In genomic region chr20:22678678-22679077, GRCh38 we compare ENCODE assay signal across 30 cellular contexts.
"Had no signal": no experiment of that assay in that cellular context is flagged by ENCODE, and none has a peak within 500 bp of the region (broad histone marks: within the 10 kb centered on the region; RNA-seq: fewer than 3 reads in every experiment).

No MANE protein-coding gene starts in this region.

- H3K4me3 ChIP-seq: adrenal gland, body of pancreas, colonic mucosa had no signal

- H3K4me3 Mint-ChIP-seq: activated CD4-positive, alpha-beta memory T cell treated with anti-CD3 and anti-CD28 coated beads for 36 hours; activated CD4-positive, alpha-beta T cell treated with anti-CD3 and anti-CD28 coated beads for 36 hours; activated CD4-positive, alpha-beta T cell treated with anti-CD3 and anti-CD28 coated beads, Interleukin-2, amount 10 ng/mL, durations not matched to agents 24 days and 14 days; activated CD8-positive, alpha-beta memory T cell treated with anti-CD3 and anti-CD28 coated beads, Interleukin-2, amount 10 ng/mL, durations not matched to agents 7 days and 5 days; activated CD8-positive, alpha-beta T cell treated with anti-CD3 and anti-CD28 coated beads, Interleukin-2, amount 10 ng/mL, durations not matched to agents 7 days and 5 days; activated naive CD4-positive, alpha-beta T cell treated with anti-CD3 and anti-CD28 coated beads for 36 hours; activated naive CD4-positive, alpha-beta T cell treated with anti-CD3 and anti-CD28 coated beads, Interleukin-2, amount 50 U/mL, for 24 hours; activated naive CD8-positive, alpha-beta T cell treated with anti-CD3 and anti-CD28 coated beads for 36 hours; activated naive CD8-positive, alpha-beta T cell treated with anti-CD3 and anti-CD28 coated beads, Interleukin-2, amount 50 U/mL, for 24 hours; activated T-helper 1 cell treated with anti-CD3 and anti-CD28 coated beads, Interleukin-12 subunit alpha, Interleukin-12 subunit beta, Interleukin-2, Interleukin-4 antibody, amounts not matched to agents 30 ng/mL and 10 ng/mL and 1 ng/mL, durations not matched to agents 14 hours and 24 hours and 36 hours; T-cell; T-helper 1 cell treated with Interleukin-12 subunit alpha and Interleukin-12 subunit beta and Interleukin-4 antibody, amounts not matched to agents 30 μg/mL and 1 μg/mL, for 36 hours had no signal

- H3K9me3 ChIP-seq: adrenal gland, colonic mucosa had no signal

- H3K9me3 Mint-ChIP-seq: activated CD4-positive, alpha-beta T cell treated with anti-CD3 and anti-CD28 coated beads, Interleukin-2, amount 10 ng/mL, durations not matched to agents 24 days and 14 days; activated naive CD4-positive, alpha-beta T cell treated with anti-CD3 and anti-CD28 coated beads, Interleukin-2, amount 50 U/mL, for 24 hours; activated naive CD8-positive, alpha-beta T cell treated with anti-CD3 and anti-CD28 coated beads for 36 hours had no signal

- H3K27ac Mint-ChIP-seq: activated CD4-positive, alpha-beta memory T cell treated with anti-CD3 and anti-CD28 coated beads for 36 hours; activated CD4-positive, alpha-beta T cell treated with anti-CD3 and anti-CD28 coated beads for 36 hours; activated CD4-positive, alpha-beta T cell treated with anti-CD3 and anti-CD28 coated beads, Interleukin-2, amount 10 ng/mL, durations not matched to agents 24 days and 14 days; activated CD8-positive, alpha-beta memory T cell treated with anti-CD3 and anti-CD28 coated beads, Interleukin-2, amount 10 ng/mL, durations not matched to agents 7 days and 5 days; activated CD8-positive, alpha-beta T cell treated with anti-CD3 and anti-CD28 coated beads, Interleukin-2, amount 10 ng/mL, durations not matched to agents 7 days and 5 days; activated naive CD4-positive, alpha-beta T cell treated with anti-CD3 and anti-CD28 coated beads for 36 hours; activated naive CD4-positive, alpha-beta T cell treated with anti-CD3 and anti-CD28 coated beads, Interleukin-2, amount 50 U/mL, for 24 hours; activated naive CD8-positive, alpha-beta T cell treated with anti-CD3 and anti-CD28 coated beads for 36 hours; activated naive CD8-positive, alpha-beta T cell treated with anti-CD3 and anti-CD28 coated beads, Interleukin-2, amount 50 U/mL, for 24 hours; activated T-helper 1 cell treated with anti-CD3 and anti-CD28 coated beads, Interleukin-12 subunit alpha, Interleukin-12 subunit beta, Interleukin-2, Interleukin-4 antibody, amounts not matched to agents 30 ng/mL and 10 ng/mL and 1 ng/mL, durations not matched to agents 14 hours and 24 hours and 36 hours; activated T-helper 2 cell treated with anti-CD3 and anti-CD28 coated beads, Interferon-gamma antibody, Interleukin-2, Interleukin-4, amounts not matched to agents 10 μg/mL and 5 μg/mL and 100 μg/mL, durations not matched to agents 14 hours and 24 hours and 36 hours; T-cell; T-helper 1 cell treated with Interleukin-12 subunit alpha and Interleukin-12 subunit beta and Interleukin-4 antibody, amounts not matched to agents 30 μg/mL and 1 μg/mL, for 36 hours had no signal

- H3K4me1 ChIP-seq: adrenal gland, colonic mucosa had no signal

- H3K4me1 Mint-ChIP-seq: activated CD4-positive, alpha-beta T cell treated with anti-CD3 and anti-CD28 coated beads for 36 hours; activated CD4-positive, alpha-beta T cell treated with anti-CD3 and anti-CD28 coated beads, Interleukin-2, amount 10 ng/mL, durations not matched to agents 24 days and 14 days; activated CD8-positive, alpha-beta memory T cell treated with anti-CD3 and anti-CD28 coated beads, Interleukin-2, amount 10 ng/mL, durations not matched to agents 7 days and 5 days; activated naive CD4-positive, alpha-beta T cell treated with anti-CD3 and anti-CD28 coated beads, Interleukin-2, amount 50 U/mL, for 24 hours; activated naive CD8-positive, alpha-beta T cell treated with anti-CD3 and anti-CD28 coated beads for 36 hours; activated naive CD8-positive, alpha-beta T cell treated with anti-CD3 and anti-CD28 coated beads, Interleukin-2, amount 50 U/mL, for 24 hours; T-cell had no signal

- H3K27ac ChIP-seq: adrenal gland, colonic mucosa had no signal

- H3K27me3 ChIP-seq: adrenal gland, body of pancreas, colonic mucosa had no signal

- H3K36me3 Mint-ChIP-seq: activated CD4-positive, alpha-beta memory T cell treated with anti-CD3 and anti-CD28 coated beads for 36 hours; activated CD8-positive, alpha-beta memory T cell treated with anti-CD3 and anti-CD28 coated beads, Interleukin-2, amount 10 ng/mL, durations not matched to agents 7 days and 5 days; activated naive CD4-positive, alpha-beta T cell treated with anti-CD3 and anti-CD28 coated beads, Interleukin-2, amount 50 U/mL, for 24 hours; activated naive CD8-positive, alpha-beta T cell treated with anti-CD3 and anti-CD28 coated beads for 36 hours; T-cell had no signal

- DNase-seq: activated CD4-positive, alpha-beta memory T cell treated with anti-CD3 and anti-CD28 coated beads for 36 hours; activated CD4-positive, alpha-beta T cell treated with anti-CD3 and anti-CD28 coated beads for 36 hours; activated CD4-positive, alpha-beta T cell treated with anti-CD3 and anti-CD28 coated beads, Interleukin-2, amount 10 ng/mL, durations not matched to agents 24 days and 14 days; activated CD4-positive, CD25-positive, alpha-beta regulatory T cell; activated CD4-positive, CD25-positive, alpha-beta regulatory T cell treated with anti-CD3 and anti-CD28 coated beads, Interleukin-2, amount 50 U/mL, for 72 hours; activated CD8-positive, alpha-beta memory T cell treated with anti-CD3 and anti-CD28 coated beads, Interleukin-2, amount 10 ng/mL, durations not matched to agents 7 days and 5 days; activated CD8-positive, alpha-beta memory T cell treated with anti-CD3 and anti-CD28 coated beads, Interleukin-2, amount 50 U/mL, for 4 hours; activated CD8-positive, alpha-beta T cell treated with anti-CD3 and anti-CD28 coated beads, Interleukin-2, amount 10 ng/mL, durations not matched to agents 7 days and 5 days; activated effector memory CD4-positive, alpha-beta T cell treated with anti-CD3 and anti-CD28 coated beads, Interleukin-2, amount 50 U/mL, for 16 hours; activated naive CD4-positive, alpha-beta T cell treated with anti-CD3 and anti-CD28 coated beads for 36 hours; activated naive CD8-positive, alpha-beta T cell treated with anti-CD3 and anti-CD28 coated beads for 36 hours; activated naive CD8-positive, alpha-beta T cell treated with anti-CD3 and anti-CD28 coated beads, Interleukin-2, amount 50 U/mL, for 24 hours; activated T-cell treated with anti-CD3 and anti-CD28 coated beads, Interleukin-2, amount 50 U/mL, for 1 hour; activated T-cell treated with anti-CD3 and anti-CD28 coated beads, Interleukin-2, amount 50 U/mL, for 48 hours; adrenal gland; amygdala; aorta; body of pancreas; central memory CD4-positive, alpha-beta T cell; cerebellar nuclear complex; colonic mucosa; effector CD8-positive, alpha-beta T cell; foreskin fibroblast; head of caudate nucleus; T-cell; T1000 had no signal

- H3K36me3 ChIP-seq: adrenal gland, colonic mucosa had no signal

- H3K27me3 Mint-ChIP-seq: activated CD4-positive, alpha-beta memory T cell treated with anti-CD3 and anti-CD28 coated beads for 36 hours; activated CD4-positive, alpha-beta T cell treated with anti-CD3 and anti-CD28 coated beads, Interleukin-2, amount 10 ng/mL, durations not matched to agents 24 days and 14 days; activated CD8-positive, alpha-beta memory T cell treated with anti-CD3 and anti-CD28 coated beads, Interleukin-2, amount 10 ng/mL, durations not matched to agents 7 days and 5 days; activated naive CD4-positive, alpha-beta T cell treated with anti-CD3 and anti-CD28 coated beads, Interleukin-2, amount 50 U/mL, for 24 hours; activated naive CD8-positive, alpha-beta T cell treated with anti-CD3 and anti-CD28 coated beads for 36 hours; activated naive CD8-positive, alpha-beta T cell treated with anti-CD3 and anti-CD28 coated beads, Interleukin-2, amount 50 U/mL, for 24 hours had no signal
